In the genomic region with DNA sequence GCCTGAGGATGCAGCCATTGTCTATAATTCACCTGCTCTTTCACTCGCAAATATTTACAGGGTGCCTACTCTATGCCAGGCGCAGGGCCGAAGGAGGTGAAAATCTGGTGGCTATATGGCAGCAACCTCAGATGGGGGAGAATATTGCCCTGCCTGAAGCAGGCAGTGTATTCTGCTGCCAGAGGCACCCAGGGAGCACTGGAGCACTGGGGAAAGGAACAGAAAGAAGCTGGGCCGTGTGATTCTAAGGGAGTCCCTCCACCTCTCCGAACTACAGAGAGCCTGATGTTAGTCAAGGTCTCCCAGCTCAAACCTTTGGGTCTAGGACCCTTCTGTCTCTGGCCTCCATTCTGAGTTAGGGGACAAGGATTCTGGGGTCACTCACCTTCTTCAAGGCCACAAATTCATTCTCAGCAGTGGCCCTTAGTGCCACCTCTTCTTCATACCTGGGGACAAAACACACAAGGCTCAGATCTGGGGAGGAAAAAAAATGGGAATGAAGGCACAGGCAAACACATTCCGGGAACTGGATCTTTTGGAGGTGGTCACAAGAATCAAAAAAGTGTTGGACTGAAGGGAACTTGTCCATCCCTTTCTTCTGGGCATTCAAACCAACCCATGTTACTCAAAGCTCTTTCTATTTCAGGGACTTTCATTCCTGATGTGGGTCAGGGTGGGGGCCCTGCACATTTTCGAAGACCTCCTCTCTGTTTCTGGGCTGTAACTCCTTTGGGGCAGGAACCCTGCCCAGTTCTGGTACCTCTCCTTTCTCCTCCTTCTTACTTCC, we compare ENCODE assay signal across 1 cellular context.
TF ChIP-seq lines count a peak whose summit lies in the region.

No MANE protein-coding gene starts in this region.

TF ChIP-seq in A549, 52 proteins besides CTCF, POLR2A, EP300 and RAD21 (continued from another document):
- TF ChIP-seq, protein P1, sequence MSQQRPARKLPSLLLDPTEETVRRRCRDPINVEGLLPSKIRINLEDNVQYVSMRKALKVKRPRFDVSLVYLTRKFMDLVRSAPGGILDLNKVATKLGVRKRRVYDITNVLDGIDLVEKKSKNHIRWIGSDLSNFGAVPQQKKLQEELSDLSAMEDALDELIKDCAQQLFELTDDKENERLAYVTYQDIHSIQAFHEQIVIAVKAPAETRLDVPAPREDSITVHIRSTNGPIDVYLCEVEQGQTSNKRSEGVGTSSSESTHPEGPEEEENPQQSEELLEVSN (IDR thresholded peaks at IDR 0.05; ENCODE audit: borderline replicate concordance, low read depth) = no peak
- TF ChIP-seq, protein P2, sequence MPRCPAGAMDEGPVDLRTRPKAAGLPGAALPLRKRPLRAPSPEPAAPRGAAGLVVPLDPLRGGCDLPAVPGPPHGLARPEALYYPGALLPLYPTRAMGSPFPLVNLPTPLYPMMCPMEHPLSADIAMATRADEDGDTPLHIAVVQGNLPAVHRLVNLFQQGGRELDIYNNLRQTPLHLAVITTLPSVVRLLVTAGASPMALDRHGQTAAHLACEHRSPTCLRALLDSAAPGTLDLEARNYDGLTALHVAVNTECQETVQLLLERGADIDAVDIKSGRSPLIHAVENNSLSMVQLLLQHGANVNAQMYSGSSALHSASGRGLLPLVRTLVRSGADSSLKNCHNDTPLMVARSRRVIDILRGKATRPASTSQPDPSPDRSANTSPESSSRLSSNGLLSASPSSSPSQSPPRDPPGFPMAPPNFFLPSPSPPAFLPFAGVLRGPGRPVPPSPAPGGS (IDR thresholded peaks at IDR 0.05) = 0 out of 3 replicates have a peak, but pooled peaks have one; percentile 23
